Comparison of ENCODE assay signal across 19 cellular contexts in the genomic region with DNA sequence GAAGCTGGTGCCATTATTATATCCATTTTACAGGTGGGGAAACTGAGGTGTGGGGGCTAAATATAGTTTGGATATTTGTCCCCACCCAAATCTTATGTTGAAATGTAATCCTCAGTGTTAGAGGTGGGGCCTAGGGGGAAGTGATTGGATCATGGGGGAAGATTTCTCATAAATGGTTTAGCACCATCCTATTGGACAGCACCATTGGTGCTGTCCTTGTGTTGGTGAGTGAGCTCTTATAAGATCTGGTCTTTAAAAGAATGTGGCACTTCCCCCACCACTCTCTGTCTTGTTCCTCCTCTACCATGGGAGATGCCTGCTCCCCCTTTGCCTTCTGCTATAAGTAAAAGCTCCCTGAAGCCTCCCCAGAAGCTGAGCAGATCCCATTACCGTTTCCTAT.
A peak's percentile ranks its signal among the peaks of the same experiment; 100 is the strongest.
DNase-seq lines count a peak whose midpoint lies in the region; ATAC-seq, FAIRE-seq and TF ChIP-seq lines count a peak whose summit lies in the region.
"Had no signal": no experiment of that assay in that cellular context is flagged by ENCODE, and none has a peak within 500 bp of the region (broad histone marks: within the 10 kb centered on the region; RNA-seq: fewer than 3 reads in every experiment).

No MANE protein-coding gene starts in this region.

- H3K9me3 ChIP-seq in GM12878 (replicated peaks; ENCODE audit: control insufficient read depth, insufficient read depth, low read length): no peaks in the 10 kb centered on the region; the same call in 2 of the 3 replicates
- H3K9me3 ChIP-seq in A673 (ENCODE audit: low read depth, low read length, poor library complexity, severe bottlenecking): no peaks in the 10 kb centered on the region

- no peaks in the 10 kb centered on the region for H3K79me2 ChIP-seq in GM12878 (ENCODE audit: control insufficient read depth, insufficient read depth, low read length)

- no peak for TF ChIP-seq POLR2A in GM12878 (IDR thresholded peaks at IDR 0.05; ENCODE audit: low read depth, low read length)

- H3K4me1 ChIP-seq in GM12878 (ENCODE audit: control insufficient read depth, insufficient read depth, low read length) (no peaks in the 10 kb centered on the region), A673 (ENCODE audit: insufficient read depth, low read length, poor library complexity, severe bottlenecking) (no peaks in the 10 kb centered on the region)

- H3K4me3 ChIP-seq in GM12878 (no peak overlapping the region), A673 (ENCODE audit: low read depth, low read length, poor library complexity, severe bottlenecking) (no peak overlapping the region)
- H3K4me3 ChIP-seq: BLaER1 treated with 17β-estradiol and CSF1 and Interleukin-3, amounts not matched to agents 10 nM and 100 nM had no signal

- H3K4me1 Mint-ChIP-seq in activated T-cell treated with anti-CD3 and anti-CD28 coated beads, Interleukin-2, amount 50 U/mL, for 4 hours (ENCODE audit: low read depth): no peaks in the 10 kb centered on the region

- TF ChIP-seq RAD21 in Ishikawa (IDR thresholded peaks at IDR 0.05; ENCODE audit: low read depth): no peak
- TF ChIP-seq RAD21 in GM12878 (IDR thresholded peaks at IDR 0.05; ENCODE audit: insufficient read depth, low read depth, low read length): no peak

- H3K27ac ChIP-seq in GM12878 (ENCODE audit: control insufficient read depth, insufficient read depth): no peak overlapping the region
- H3K27ac ChIP-seq in A673 (ENCODE audit: low read depth, low read length, poor library complexity, severe bottlenecking): no peak overlapping the region
- H3K27ac ChIP-seq: 22Rv1; BLaER1 treated with 17β-estradiol and CSF1 and Interleukin-3, amounts not matched to agents 10 nM and 100 nM had no signal

- H3K9ac ChIP-seq in GM12878 (ENCODE audit: control insufficient read depth, insufficient read depth, low read length): no peak overlapping the region
- H3K9ac ChIP-seq: BLaER1 treated with 17β-estradiol and CSF1 and Interleukin-3, amounts not matched to agents 10 nM and 100 nM had no signal

- no peaks in the 10 kb centered on the region for H3K36me3 Mint-ChIP-seq in activated T-cell treated with anti-CD3 and anti-CD28 coated beads, Interleukin-2, amount 50 U/mL, for 4 hours (ENCODE audit: insufficient read depth)
- H3K36me3 Mint-ChIP-seq: CD8-positive, alpha-beta T cell had no signal

- DNase-seq in NCI-H82 (lab: John Stamatoyannopoulos, UW): peak; percentile 60
- no peak for DNase-seq in NCI-H82 treated with DMSO at 0.1 percent for 48 hours (lab: John Stamatoyannopoulos, UW; ENCODE audit: unreplicated experiment)
- no peak for DNase-seq in GM12878 (ENCODE audit: low read depth, low spot score)
- DNase-seq in activated T-cell treated with anti-CD3 and anti-CD28 coated beads, Interleukin-2, amount 50 U/mL, for 4 hours: no peak
- DNase-seq in A673 (ENCODE audit: low spot score): no peak
- DNase-seq: Calu3; CD8-positive, alpha-beta T cell; DMS79 treated with DMSO at 0.1 percent for 48 hours; GF-D8; H9; IMR-90; KG1 had no signal

- no peak overlapping the region for H3K4me2 ChIP-seq in GM12878 (ENCODE audit: control insufficient read depth, insufficient read depth)
- H3K4me2 ChIP-seq: BLaER1 treated with 17β-estradiol and CSF1 and Interleukin-3, amounts not matched to agents 10 nM and 100 nM had no signal

- peaks cover 9% of the 10 kb centered on the region for H3K9me3 Mint-ChIP-seq in activated T-cell treated with anti-CD3 and anti-CD28 coated beads, Interleukin-2, amount 50 U/mL, for 4 hours

- POLR2A ChIA-PET in GM12878 (lab: Charles Lee): no interaction called here
- POLR2A ChIA-PET in A673 (lab: Charles Lee; ENCODE audit: low non-redundant PET): no interaction called here

- RAD21 ChIA-PET in GM12878 (lab: Charles Lee; ENCODE audit: unreplicated experiment): no interaction called here

- CTCF ChIA-PET in GM12878 (lab: Yijun Ruan, JAX): no interaction called here
- CTCF ChIA-PET in A673 (lab: Charles Lee): no interaction called here

- TF ChIP-seq EP300 in Ishikawa (IDR thresholded peaks at IDR 0.05; ENCODE audit: borderline replicate concordance) (no peak), GM12878 (IDR thresholded peaks at IDR 0.05; ENCODE audit: borderline replicate concordance in 1 of 2, control insufficient read depth in 1 of 2, low read depth in 2 of 2, low read length in 2 of 2) (no peak)

- intact Hi-C loops in GM12878 (cut with micrococcal nuclease; ENCODE audit: unreplicated experiment) (no loop called here), A673 (cut with micrococcal nuclease; ENCODE audit: unreplicated experiment) (no loop called here)

- no TSS peak for BruUV-seq in GM12878 (replicated peaks; lab: Mats Ljungman, UMichigan)
- no TSS peak for BruUV-seq in A673 (replicated peaks; lab: Mats Ljungman, UMichigan)

- FAIRE-seq in GM12878 (lab: Jason Lieb, UNC): no peak
- FAIRE-seq: H1, HTR-8/SVneo had no signal

- ATAC-seq in GM12878 (no peak), HG02970 (IDR thresholded peaks at IDR 0.05; ENCODE audit: low FRiP score, unreplicated experiment) (no peak)
- ATAC-seq in activated T-cell treated with anti-CD3 and anti-CD28 coated beads, Interleukin-2, amount 50 U/mL, for 4 hours: no peak
- ATAC-seq: CD8-positive, alpha-beta T cell had no signal

- H3K36me3 ChIP-seq in GM12878 (ENCODE audit: control insufficient read depth in 2 of 2, insufficient read depth in 2 of 2, low read length in 1 of 2) (no peaks in the 10 kb centered on the region), A673 (ENCODE audit: insufficient read depth, low read length, poor library complexity, severe bottlenecking) (no peaks in the 10 kb centered on the region)
- H3K36me3 ChIP-seq: BLaER1 treated with 17β-estradiol and CSF1 and Interleukin-3, amounts not matched to agents 10 nM and 100 nM had no signal

- no peak overlapping the region for H3K4me3 Mint-ChIP-seq in activated T-cell treated with anti-CD3 and anti-CD28 coated beads, Interleukin-2, amount 50 U/mL, for 4 hours
- H3K4me3 Mint-ChIP-seq: B cell; CD8-positive, alpha-beta T cell; H9 had no signal

- no peaks in the 10 kb centered on the region for H3K27me3 Mint-ChIP-seq in activated T-cell treated with anti-CD3 and anti-CD28 coated beads, Interleukin-2, amount 50 U/mL, for 4 hours (ENCODE audit: low read depth)

- H3K27me3 ChIP-seq in GM12878 (replicated peaks in 1 of 2; ENCODE audit: control insufficient read depth in 2 of 2, insufficient read depth in 2 of 2, low read length in 1 of 2) (peaks cover 0 to 2% of the 10 kb centered on the region in 2 experiments; a peak in 1 of 4 replicates), A673 (replicated peaks; ENCODE audit: insufficient read depth, low read depth, low read length, poor library complexity) (no peaks in the 10 kb centered on the region)
- H3K27me3 ChIP-seq: BLaER1 treated with 17β-estradiol and CSF1 and Interleukin-3, amounts not matched to agents 10 nM and 100 nM had no signal

- H2AFZ ChIP-seq in GM12878 (ENCODE audit: control insufficient read depth, low read depth, low read length): no peak overlapping the region

- H4K20me1 ChIP-seq in GM12878 (ENCODE audit: control insufficient read depth, insufficient read depth): no peaks in the 10 kb centered on the region
- H4K20me1 ChIP-seq: BLaER1 treated with 17β-estradiol and CSF1 and Interleukin-3, amounts not matched to agents 10 nM and 100 nM had no signal

- SMC1A ChIA-PET in GM12878 (lab: Charles Lee; ENCODE audit: uncharacterized antibody, unreplicated experiment): no interaction called here

- in situ Hi-C loops in GM12878 (cut with MboI): no loop called here

- WGBS in GM12878 (ENCODE audit: insufficient coverage, insufficient replicate concordance, low lambda C conversion rate, missing lambda C conversion rate): 5% methylated on average over 1 of the region's 1 CpG

- TF ChIP-seq CTCF in GM12878 (IDR thresholded peaks at IDR 0.05 in 2 of 3, conservative IDR thresholded peaks at IDR 0.05 in 1 of 3; ENCODE audit: control insufficient read depth in 2 of 3, extremely low read depth in 1 of 3, insufficient read depth in 1 of 3, low read depth in 3 of 3, low read length in 3 of 3) (no peak), A673 (conservative IDR thresholded peaks at IDR 0.05; ENCODE audit: low read depth, low read length) (no peak)

TF ChIP-seq in GM12878, 131 proteins besides CTCF, POLR2A, EP300 and RAD21:
- TF ChIP-seq FOXM1 (IDR thresholded peaks at IDR 0.05; ENCODE audit: low read depth, low read length): no peak
- TF ChIP-seq, protein P1, sequence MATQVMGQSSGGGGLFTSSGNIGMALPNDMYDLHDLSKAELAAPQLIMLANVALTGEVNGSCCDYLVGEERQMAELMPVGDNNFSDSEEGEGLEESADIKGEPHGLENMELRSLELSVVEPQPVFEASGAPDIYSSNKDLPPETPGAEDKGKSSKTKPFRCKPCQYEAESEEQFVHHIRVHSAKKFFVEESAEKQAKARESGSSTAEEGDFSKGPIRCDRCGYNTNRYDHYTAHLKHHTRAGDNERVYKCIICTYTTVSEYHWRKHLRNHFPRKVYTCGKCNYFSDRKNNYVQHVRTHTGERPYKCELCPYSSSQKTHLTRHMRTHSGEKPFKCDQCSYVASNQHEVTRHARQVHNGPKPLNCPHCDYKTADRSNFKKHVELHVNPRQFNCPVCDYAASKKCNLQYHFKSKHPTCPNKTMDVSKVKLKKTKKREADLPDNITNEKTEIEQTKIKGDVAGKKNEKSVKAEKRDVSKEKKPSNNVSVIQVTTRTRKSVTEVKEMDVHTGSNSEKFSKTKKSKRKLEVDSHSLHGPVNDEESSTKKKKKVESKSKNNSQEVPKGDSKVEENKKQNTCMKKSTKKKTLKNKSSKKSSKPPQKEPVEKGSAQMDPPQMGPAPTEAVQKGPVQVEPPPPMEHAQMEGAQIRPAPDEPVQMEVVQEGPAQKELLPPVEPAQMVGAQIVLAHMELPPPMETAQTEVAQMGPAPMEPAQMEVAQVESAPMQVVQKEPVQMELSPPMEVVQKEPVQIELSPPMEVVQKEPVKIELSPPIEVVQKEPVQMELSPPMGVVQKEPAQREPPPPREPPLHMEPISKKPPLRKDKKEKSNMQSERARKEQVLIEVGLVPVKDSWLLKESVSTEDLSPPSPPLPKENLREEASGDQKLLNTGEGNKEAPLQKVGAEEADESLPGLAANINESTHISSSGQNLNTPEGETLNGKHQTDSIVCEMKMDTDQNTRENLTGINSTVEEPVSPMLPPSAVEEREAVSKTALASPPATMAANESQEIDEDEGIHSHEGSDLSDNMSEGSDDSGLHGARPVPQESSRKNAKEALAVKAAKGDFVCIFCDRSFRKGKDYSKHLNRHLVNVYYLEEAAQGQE (IDR thresholded peaks at IDR 0.05; ENCODE audit: low read depth, low read length): peak; percentile 63; the same call in 1 of the 2 replicates
